In the genomic region with DNA sequence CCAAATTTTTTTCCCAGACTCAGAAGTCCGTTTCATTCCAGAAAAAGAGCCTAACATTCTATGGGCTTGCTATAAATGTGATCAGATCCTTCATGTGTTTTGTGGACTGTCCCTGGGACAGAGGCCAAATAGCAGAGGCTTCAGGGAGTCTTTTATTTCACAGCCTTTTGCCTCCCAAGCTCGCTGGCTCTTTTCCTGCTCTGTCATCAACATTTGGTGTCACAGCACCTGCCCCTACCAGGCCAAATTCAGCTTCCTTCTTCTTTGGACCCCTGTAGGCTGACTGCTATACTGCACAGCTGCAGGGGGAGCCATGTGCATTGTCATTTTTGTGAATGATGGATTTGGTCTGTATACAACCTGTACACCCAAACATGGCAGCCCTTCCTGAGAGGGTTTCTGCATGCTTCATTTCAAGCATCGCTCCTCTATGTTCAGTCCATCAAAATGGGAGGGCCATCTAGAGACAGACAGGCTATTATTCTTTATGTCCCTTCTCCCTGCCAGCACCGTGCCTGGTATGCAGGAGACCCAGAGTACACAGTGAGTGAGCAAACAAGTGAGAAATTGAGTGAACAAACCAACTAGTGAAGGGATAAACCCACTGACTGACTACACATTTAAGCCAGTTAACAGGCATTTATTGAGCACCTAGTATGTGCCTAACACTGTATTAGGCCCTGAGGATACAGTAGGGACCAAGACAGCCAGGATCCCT, we compare ENCODE assay signal across 10 cellular contexts. TPM values are rescaled to one million over a fixed set of nuclear protein-coding genes. Genes with fewer than 3 reads are reported as not detected.
DNase-seq lines count a peak whose midpoint lies in the region; ATAC-seq and TF ChIP-seq lines count a peak whose summit lies in the region.
"Had no signal": no experiment of that assay in that cellular context is flagged by ENCODE, and none has a peak within 500 bp of the region (broad histone marks: within the 10 kb centered on the region; RNA-seq: fewer than 3 reads in every experiment).

No MANE protein-coding gene starts in this region.

- DNase-seq in HFFc6 (no peak), progenitor cell of endocrine pancreas (ENCODE audit: low spot score, unreplicated experiment) (no peak), body of pancreas (no peak)
- DNase-seq in natural killer cell treated with Interleukin-12 subunit alpha and Interleukin-12 subunit beta and Interleukin-15 and Interleukin-18, amount 100 ng/mL, for 72 hours (ENCODE audit: low spot score), result no peak
- DNase-seq: mesenchymal stem cell, NCI-H1694 treated with DMSO at 0.1 percent for 48 hours, WERI-Rb-1 had no signal

- H3K4me1 Mint-ChIP-seq in HFFc6 (ENCODE audit: low read depth) (no peaks in the 10 kb centered on the region), brain (peaks cover 21% of the 10 kb centered on the region), progenitor cell of endocrine pancreas (ENCODE audit: low read depth) (no peaks in the 10 kb centered on the region)
- peaks cover 0 to 2% of the 10 kb centered on the region in 2 donors for H3K4me1 Mint-ChIP-seq in natural killer cell treated with Interleukin-12 subunit alpha and Interleukin-12 subunit beta and Interleukin-15 and Interleukin-18, amount 100 ng/mL, for 72 hours (ENCODE audit: low read depth in 2 of 2)

- TF ChIP-seq POLR2A in body of pancreas (IDR thresholded peaks at IDR 0.05), result no peak

- no peak overlapping the region for H3K27ac ChIP-seq in body of pancreas
- H3K27ac ChIP-seq: WERI-Rb-1 had no signal

- H3K9me3 Mint-ChIP-seq in HFFc6, result no peaks in the 10 kb centered on the region
- H3K9me3 Mint-ChIP-seq in brain, result peaks cover 0 to 15% (median 9%) of the 10 kb centered on the region in 5 experiments
- no peaks in the 10 kb centered on the region for H3K9me3 Mint-ChIP-seq in progenitor cell of endocrine pancreas (ENCODE audit: low read depth)
- no peaks in the 10 kb centered on the region for H3K9me3 Mint-ChIP-seq in natural killer cell treated with Interleukin-12 subunit alpha and Interleukin-12 subunit beta and Interleukin-15 and Interleukin-18, amount 100 ng/mL, for 72 hours
- H3K9me3 Mint-ChIP-seq: dendritic cell treated with granulocyte-macrophage colony-stimulating factor and Interleukin-4, amounts not matched to agents 40 ng/mL and 50 ng/mL, for 4 days had no signal

- H3K9me3 ChIP-seq in body of pancreas, result no peaks in the 10 kb centered on the region

- no peak overlapping the region for H3K4me3 ChIP-seq in body of pancreas

- no peaks in the 10 kb centered on the region for H3K36me3 ChIP-seq in body of pancreas (replicated peaks in 1 of 2; ENCODE audit: insufficient read depth in 1 of 2, low read depth in 2 of 2)

- H3K27ac Mint-ChIP-seq in HFFc6, result no peak overlapping the region
- H3K27ac Mint-ChIP-seq in brain, result peak overlapping the region in 3 of 5 experiments; percentile 11 to 88 (median 79)
- H3K27ac Mint-ChIP-seq in progenitor cell of endocrine pancreas, result peak overlapping the region; percentile 6
- H3K27ac Mint-ChIP-seq in natural killer cell treated with Interleukin-12 subunit alpha and Interleukin-12 subunit beta and Interleukin-15 and Interleukin-18, amount 100 ng/mL, for 72 hours, result no peak overlapping the region
- H3K27ac Mint-ChIP-seq: dendritic cell treated with granulocyte-macrophage colony-stimulating factor and Interleukin-4, amounts not matched to agents 40 ng/mL and 50 ng/mL, for 4 days had no signal

- TF ChIP-seq CTCF in HFFc6 (IDR thresholded peaks at IDR 0.05), result peak; percentile 43
- no peak for TF ChIP-seq CTCF in brain (conservative IDR thresholded peaks at IDR 0.05)
- TF ChIP-seq CTCF in progenitor cell of endocrine pancreas (IDR thresholded peaks at IDR 0.05; ENCODE audit: unreplicated experiment), result no peak
- no peak for TF ChIP-seq CTCF in body of pancreas (IDR thresholded peaks at IDR 0.05)

- H3K27me3 Mint-ChIP-seq in HFFc6 (ENCODE audit: insufficient read depth) (no peaks in the 10 kb centered on the region; the same call in 1 of the 2 replicates), brain (peaks cover 2% of the 10 kb centered on the region), progenitor cell of endocrine pancreas (no peaks in the 10 kb centered on the region)
- no peaks in the 10 kb centered on the region for H3K27me3 Mint-ChIP-seq in natural killer cell treated with Interleukin-12 subunit alpha and Interleukin-12 subunit beta and Interleukin-15 and Interleukin-18, amount 100 ng/mL, for 72 hours
- H3K27me3 Mint-ChIP-seq: dendritic cell treated with granulocyte-macrophage colony-stimulating factor and Interleukin-4, amounts not matched to agents 40 ng/mL and 50 ng/mL, for 4 days had no signal

- H3K4me1 ChIP-seq in body of pancreas, result no peaks in the 10 kb centered on the region

- intact Hi-C loops in body of pancreas (cut with DNase I), result no loop called here

- peaks cover 7% of the 10 kb centered on the region for H3K36me3 Mint-ChIP-seq in HFFc6 (ENCODE audit: low read depth)
- H3K36me3 Mint-ChIP-seq in brain, result peaks cover 63% of the 10 kb centered on the region
- peaks cover 8% of the 10 kb centered on the region for H3K36me3 Mint-ChIP-seq in progenitor cell of endocrine pancreas (ENCODE audit: insufficient read depth)
- peaks cover 6% of the 10 kb centered on the region for H3K36me3 Mint-ChIP-seq in natural killer cell treated with Interleukin-12 subunit alpha and Interleukin-12 subunit beta and Interleukin-15 and Interleukin-18, amount 100 ng/mL, for 72 hours

- H3K27me3 ChIP-seq in body of pancreas, result no peaks in the 10 kb centered on the region

- no peak for ATAC-seq in natural killer cell treated with Interleukin-12 subunit alpha and Interleukin-12 subunit beta and Interleukin-15 and Interleukin-18, amount 100 ng/mL, for 72 hours
- ATAC-seq in body of pancreas (no peak), GM21423 (IDR thresholded peaks at IDR 0.05; ENCODE audit: unreplicated experiment) (no peak)

- no peak overlapping the region for H3K4me3 Mint-ChIP-seq in HFFc6
- no peak overlapping the region for H3K4me3 Mint-ChIP-seq in brain
- no peak overlapping the region for H3K4me3 Mint-ChIP-seq in progenitor cell of endocrine pancreas (ENCODE audit: low read depth)
- no peak overlapping the region for H3K4me3 Mint-ChIP-seq in natural killer cell treated with Interleukin-12 subunit alpha and Interleukin-12 subunit beta and Interleukin-15 and Interleukin-18, amount 100 ng/mL, for 72 hours
- H3K4me3 Mint-ChIP-seq: dendritic cell treated with granulocyte-macrophage colony-stimulating factor and Interleukin-4, amounts not matched to agents 40 ng/mL and 50 ng/mL, for 4 days had no signal

- WGBS in body of pancreas, 2 donors, result 83% methylated on average over 4 of the region's 4 CpGs

RNA-seq across cellular contexts. Expression of a gene that starts 17.9 kb away (rescaled TPM):
- 10 to 100 TPM; 14.5 to 19.9 (median 16.0) TPM for total RNA-seq in HFFc6 (2021; fragmentation: NEBNext Ultra II Directional; extraction: Animal tissue kit (Norgen Biotek cat#: 25700))
- polyA plus RNA-seq in brain (ENCODE audit: insufficient read depth, low read depth, low replicate concordance), result 4.1 TPM
- total RNA-seq in progenitor cell of endocrine pancreas (22.9 and 26.0 TPM in 2 replicates), body of pancreas (1 to 10 TPM; 3.6 to 4.3 TPM)
- 10 to 100 TPM; 17.0 to 34.0 TPM for total RNA-seq in natural killer cell treated with Interleukin-12 subunit alpha and Interleukin-12 subunit beta and Interleukin-15 and Interleukin-18, amount 100 ng/mL, for 72 hours

RNA-seq across cellular contexts. Expression of a gene that starts 18.1 kb away (rescaled TPM):
- 1 to 10 TPM; 5.1 to 8.7 (median 6.3) TPM for total RNA-seq in HFFc6 (2021; fragmentation: NEBNext Ultra II Directional; extraction: Animal tissue kit (Norgen Biotek cat#: 25700))
- polyA plus RNA-seq in brain (ENCODE audit: insufficient read depth, low read depth, low replicate concordance), result 4.0 TPM
- total RNA-seq in progenitor cell of endocrine pancreas (10.2 and 10.7 TPM in 2 replicates), body of pancreas (1 to 10 TPM in 1 of 2 donors, under 1 TPM in 1; 0.99 to 4.9 TPM)
- total RNA-seq in natural killer cell treated with Interleukin-12 subunit alpha and Interleukin-12 subunit beta and Interleukin-15 and Interleukin-18, amount 100 ng/mL, for 72 hours, result 10 to 100 TPM in 1 of 2 donors, 1 to 10 TPM in 1; 6.7 to 11.6 TPM

RNA-seq across cellular contexts. Expression of a gene that starts 44.5 kb away (rescaled TPM):
- total RNA-seq in HFFc6 (2021; fragmentation: NEBNext Ultra II Directional; extraction: Animal tissue kit (Norgen Biotek cat#: 25700)), result 10 to 100 TPM; 16.3 to 25.1 (median 21.1) TPM
- 32.3 TPM for polyA plus RNA-seq in brain (ENCODE audit: insufficient read depth, low read depth, low replicate concordance)
- total RNA-seq in progenitor cell of endocrine pancreas (11.7 and 12.5 TPM in 2 replicates), body of pancreas (10 to 100 TPM in 1 of 2 donors, 1 to 10 TPM in 1; 8.2 to 12.7 TPM)
- total RNA-seq in natural killer cell treated with Interleukin-12 subunit alpha and Interleukin-12 subunit beta and Interleukin-15 and Interleukin-18, amount 100 ng/mL, for 72 hours, result 10 to 100 TPM; 63.8 to 67.8 TPM

RNA-seq across cellular contexts. Expression of a gene that starts 50.6 kb away (rescaled TPM):
- total RNA-seq in HFFc6 (2021; fragmentation: NEBNext Ultra II Directional; extraction: Animal tissue kit (Norgen Biotek cat#: 25700)), result 1 to 10 TPM; 6.1 to 8.9 (median 6.5) TPM
- polyA plus RNA-seq in brain (ENCODE audit: insufficient read depth, low read depth, low replicate concordance), result 19.4 TPM
- 5.9 and 6.1 TPM in 2 replicates for total RNA-seq in progenitor cell of endocrine pancreas
- 1 to 10 TPM; 2.5 to 3.3 TPM for total RNA-seq in natural killer cell treated with Interleukin-12 subunit alpha and Interleukin-12 subunit beta and Interleukin-15 and Interleukin-18, amount 100 ng/mL, for 72 hours
- total RNA-seq in body of pancreas, result 1 to 10 TPM; 5.3 to 6.2 TPM

Comparison
In these comparisons a context has a peak if more than half of its experiments do, and no peak if none do; other contexts are left out.
1. H3K27ac Mint-ChIP-seq: peak in brain (3 of 5) and progenitor cell of endocrine pancreas (single experiment); none in HFFc6 (single experiment) and natural killer cell treated with Interleukin-12 subunit alpha and Interleukin-12 subunit beta and Interleukin-15 and Interleukin-18, amount 100 ng/mL, for 72 hours (0 of 2).